Comparison of ENCODE assay signal across 16 cellular contexts in genomic region chr2:183253441-183254130, GRCh38.
DNase-seq lines count a peak whose midpoint lies in the region; TF ChIP-seq lines count a peak whose summit lies in the region.
"Had no signal": no experiment of that assay in that cellular context is flagged by ENCODE, and none has a peak within 500 bp of the region (broad histone marks: within the 10 kb centered on the region; RNA-seq: fewer than 3 reads in every experiment).

No MANE protein-coding gene starts in this region.

- TF ChIP-seq CTCF in NB4 (IDR thresholded peaks at IDR 0.05; ENCODE audit: low read depth, low read length), result no peak
- no peak for TF ChIP-seq CTCF in neural progenitor cell (IDR thresholded peaks at IDR 0.05)
- no peak for TF ChIP-seq CTCF in esophagus squamous epithelium (IDR thresholded peaks at IDR 0.05)

- H3K4me3 ChIP-seq in NB4 (ENCODE audit: low read depth, low read length), result no peak overlapping the region
- H3K4me3 ChIP-seq in neural progenitor cell, result no peak overlapping the region
- H3K4me3 ChIP-seq in esophagus squamous epithelium, result no peak overlapping the region
- H3K4me3 ChIP-seq: GM23248 had no signal

- no peak overlapping the region for H3K4me2 ChIP-seq in neural progenitor cell

- intact Hi-C loops in esophagus squamous epithelium (cut with DNase I), result no loop called here

- H3K36me3 ChIP-seq in neural progenitor cell (no peaks in the 10 kb centered on the region), esophagus squamous epithelium (no peaks in the 10 kb centered on the region)

- no peak overlapping the region for H3K4me3 Mint-ChIP-seq in neural progenitor cell

- no peaks in the 10 kb centered on the region for H3K36me3 Mint-ChIP-seq in neural progenitor cell
- H3K36me3 Mint-ChIP-seq: CD4-positive, alpha-beta memory T cell had no signal

- no peaks in the 10 kb centered on the region for H3K9me3 ChIP-seq in neural progenitor cell (ENCODE audit: low read depth)
- H3K9me3 ChIP-seq in esophagus squamous epithelium, result no peaks in the 10 kb centered on the region

- TF ChIP-seq POLR2A in NB4 (IDR thresholded peaks at IDR 0.05; ENCODE audit: extremely low read depth, insufficient read length) (no peak), esophagus squamous epithelium (IDR thresholded peaks at IDR 0.05) (no peak)

- peak overlapping the region; percentile 50 for H2AFZ ChIP-seq in neural progenitor cell (replicated peaks)
- H2AFZ ChIP-seq: GM23248 had no signal

- WGBS in esophagus squamous epithelium, 2 donors, result 68 to 75% methylated on average over 14 of the region's 14 CpGs

- no peaks in the 10 kb centered on the region for H3K4me1 ChIP-seq in neural progenitor cell
- no peaks in the 10 kb centered on the region for H3K4me1 ChIP-seq in esophagus squamous epithelium

- H3K9ac ChIP-seq in neural progenitor cell, result no peak overlapping the region
- H3K9ac ChIP-seq: GM23248 had no signal

- H3K27me3 Mint-ChIP-seq in neural progenitor cell (ENCODE audit: insufficient read depth, low read depth), result no peaks in the 10 kb centered on the region

- no peaks in the 10 kb centered on the region for H3K79me2 ChIP-seq in neural progenitor cell (ENCODE audit: low read depth)

- H3K4me1 Mint-ChIP-seq in neural progenitor cell, result peaks cover 4% of the 10 kb centered on the region
- H3K4me1 Mint-ChIP-seq: CD4-positive, alpha-beta memory T cell had no signal

- no peak overlapping the region for H3K27ac Mint-ChIP-seq in neural progenitor cell
- H3K27ac Mint-ChIP-seq: CD4-positive, alpha-beta memory T cell had no signal

- no peaks in the 10 kb centered on the region for H3K27me3 ChIP-seq in neural progenitor cell
- no peaks in the 10 kb centered on the region for H3K27me3 ChIP-seq in esophagus squamous epithelium

- no peaks in the 10 kb centered on the region for H3F3A ChIP-seq in neural progenitor cell (ENCODE audit: low read depth)

- H4K20me1 ChIP-seq in neural progenitor cell (ENCODE audit: low read depth), result no peaks in the 10 kb centered on the region

- no peak overlapping the region for H3K27ac ChIP-seq in neural progenitor cell
- no peak overlapping the region for H3K27ac ChIP-seq in esophagus squamous epithelium
- H3K27ac ChIP-seq: GM23248 had no signal

- H3K9me3 Mint-ChIP-seq in neural progenitor cell, result no peaks in the 10 kb centered on the region

- DNase-seq in HT1080 (ENCODE audit: low read depth) (peak; percentile 21), NB4 (ENCODE audit: low read depth) (peak; percentile 23), dermis blood vessel endothelial cell (peak; percentile 12), neural progenitor cell (ENCODE audit: low spot score) (no peak), esophagus squamous epithelium (lab: John Stamatoyannopoulos, UW) (no peak), NCI-H2227 (lab: John Stamatoyannopoulos, UW; ENCODE audit: unreplicated experiment) (no peak), SIG-M5 treated with dmso at 0.1 percent for 504 hours (lab: John Stamatoyannopoulos, UW; ENCODE audit: unreplicated experiment) (no peak)
- DNase-seq: Calu3; CD4-positive, alpha-beta memory T cell; GM23248; KBM-7; NCI-H1105 treated with DMSO at 0.1 percent for 48 hours; NCI-H187; NCI-H345; NCI-H526 treated with DMSO at 0.1 percent for 48 hours; NK-92 treated with Interleukin-12 subunit alpha and Interleukin-12 subunit beta, amount 100 ng/mL, for 24 hours had no signal

Comparison
In these comparisons a context has a peak if more than half of its experiments do, and no peak if none do; other contexts are left out.
1. DNase-seq: peak in HT1080 (single experiment), NB4 (single experiment) and dermis blood vessel endothelial cell (single experiment); none in neural progenitor cell (single experiment), esophagus squamous epithelium (single experiment), NCI-H2227 (single experiment) and SIG-M5 treated with dmso at 0.1 percent for 504 hours (single experiment).